ENCODE assay signal across 9 cellular contexts in the genomic region with DNA sequence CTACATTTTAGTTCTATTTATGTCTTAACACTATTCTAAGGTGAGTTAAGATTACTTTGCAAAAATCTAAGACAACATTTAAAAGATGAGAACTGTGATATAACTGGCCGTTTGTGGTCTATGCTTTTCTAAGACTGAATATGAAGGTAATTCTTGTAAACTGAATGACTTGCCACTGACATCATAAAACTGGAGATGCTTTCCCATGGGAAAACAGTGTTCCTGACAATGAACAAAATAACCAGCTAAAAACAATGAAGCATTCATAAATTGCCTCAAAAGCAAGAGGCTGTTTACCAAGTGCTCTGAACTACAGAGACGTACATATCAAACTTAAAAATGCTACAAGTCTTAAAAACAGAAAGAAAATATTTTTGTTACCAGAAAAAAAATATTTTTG. TPM values are rescaled to one million over a fixed set of nuclear protein-coding genes. Genes with fewer than 3 reads are reported as not detected.
DNase-seq lines count a peak whose midpoint lies in the region; ATAC-seq and TF ChIP-seq lines count a peak whose summit lies in the region.
"Had no signal": no experiment of that assay in that cellular context is flagged by ENCODE, and none has a peak within 500 bp of the region (broad histone marks: within the 10 kb centered on the region; RNA-seq: fewer than 3 reads in every experiment).

No MANE protein-coding gene starts in this region.

- H3K9me3 Mint-ChIP-seq in GM23338 = no peaks in the 10 kb centered on the region
- H3K9me3 Mint-ChIP-seq in WTC11 = no peaks in the 10 kb centered on the region
- peaks cover 15% of the 10 kb centered on the region for H3K9me3 Mint-ChIP-seq in glutamatergic neuron (ENCODE audit: unreplicated experiment)
- no peaks in the 10 kb centered on the region for H3K9me3 Mint-ChIP-seq in activated CD8-positive, alpha-beta T cell treated with anti-CD3 and anti-CD28 coated beads for 36 hours

- no peak for DNase-seq in GM23338 (ENCODE audit: low spot score)
- DNase-seq in WTC11 (ENCODE audit: low spot score) = no peak
- DNase-seq in glutamatergic neuron = no peak
- DNase-seq in CD1c-positive myeloid dendritic cell (ENCODE audit: extremely low spot score) = no peak
- no peak for DNase-seq in activated CD8-positive, alpha-beta T cell treated with anti-CD3 and anti-CD28 coated beads for 36 hours
- DNase-seq in AML-193 (lab: John Stamatoyannopoulos, UW) = no peak
- DNase-seq: activated CD8-positive, alpha-beta memory T cell treated with anti-CD3 and anti-CD28 coated beads for 24 hours had no signal

- peaks cover 5% of the 10 kb centered on the region for H3K27me3 Mint-ChIP-seq in GM23338 (ENCODE audit: insufficient read depth, low read depth, poor library complexity)
- no peaks in the 10 kb centered on the region for H3K27me3 Mint-ChIP-seq in WTC11 (ENCODE audit: low read depth)
- H3K27me3 Mint-ChIP-seq in glutamatergic neuron (ENCODE audit: unreplicated experiment) = peaks cover 4% of the 10 kb centered on the region
- H3K27me3 Mint-ChIP-seq in activated CD8-positive, alpha-beta T cell treated with anti-CD3 and anti-CD28 coated beads for 36 hours = no peaks in the 10 kb centered on the region

- peak overlapping the region; percentile 27 for H3K4me2 ChIP-seq in GM23338

- H3F3A ChIP-seq in GM23338 (replicated peaks; ENCODE audit: low read depth) = no peaks in the 10 kb centered on the region

- no peak for ATAC-seq in GM23338
- ATAC-seq in WTC11 = no peak
- ATAC-seq in activated CD8-positive, alpha-beta T cell treated with anti-CD3 and anti-CD28 coated beads for 36 hours = no peak
- ATAC-seq in GM19328 (IDR thresholded peaks at IDR 0.05; ENCODE audit: unreplicated experiment) = no peak

- no peaks in the 10 kb centered on the region for H3K9me2 ChIP-seq in GM23338 (ENCODE audit: insufficient read depth)

- H3K4me1 ChIP-seq in GM23338 (ENCODE audit: insufficient read depth) = peaks cover 84% of the 10 kb centered on the region

- peaks cover 100% of the 10 kb centered on the region for H3K79me2 ChIP-seq in GM23338 (replicated peaks; ENCODE audit: insufficient read depth)

- POLR2A ChIA-PET in WTC11 (lab: Charles Lee) = no interaction called here
- POLR2A ChIA-PET in activated CD8-positive, alpha-beta T cell treated with anti-CD3 and anti-CD28 coated beads for 36 hours (lab: Charles Lee) = no interaction called here

- H3K4me3 Mint-ChIP-seq in GM23338 (no peak overlapping the region), WTC11 (no peak overlapping the region), glutamatergic neuron (ENCODE audit: unreplicated experiment) (peak overlapping the region; percentile 8)
- H3K4me3 Mint-ChIP-seq in activated CD8-positive, alpha-beta T cell treated with anti-CD3 and anti-CD28 coated beads for 36 hours = no peak overlapping the region

- H3K27me3 ChIP-seq in GM23338 (ENCODE audit: insufficient read depth) = no peaks in the 10 kb centered on the region

- CTCF ChIA-PET in WTC11 (lab: Charles Lee) = no interaction called here
- CTCF ChIA-PET in activated CD8-positive, alpha-beta T cell treated with anti-CD3 and anti-CD28 coated beads for 36 hours (lab: Charles Lee) = no interaction called here

- no peaks in the 10 kb centered on the region for H3K36me3 ChIP-seq in GM23338 (ENCODE audit: insufficient read depth)

- H4K20me1 ChIP-seq in GM23338 (replicated peaks; ENCODE audit: insufficient read depth) = peaks cover 20% of the 10 kb centered on the region

- intact Hi-C loops in activated CD8-positive, alpha-beta T cell treated with anti-CD3 and anti-CD28 coated beads for 36 hours (cut with micrococcal nuclease) = no loop called here

- no peak overlapping the region for H3K4me3 ChIP-seq in GM23338
- no peak overlapping the region for H3K4me3 ChIP-seq in skin epidermis

- no peak overlapping the region for H2AFZ ChIP-seq in GM23338

- H3K36me3 Mint-ChIP-seq in GM23338 (ENCODE audit: low read depth) (peaks cover 11% of the 10 kb centered on the region), WTC11 (peaks cover 11% of the 10 kb centered on the region), glutamatergic neuron (ENCODE audit: unreplicated experiment) (no peaks in the 10 kb centered on the region)
- H3K36me3 Mint-ChIP-seq in activated CD8-positive, alpha-beta T cell treated with anti-CD3 and anti-CD28 coated beads for 36 hours (ENCODE audit: low read depth) = no peaks in the 10 kb centered on the region

- H3K27ac ChIP-seq in GM23338 (ENCODE audit: low read depth) (peak overlapping the region; percentile 77), skin epidermis (peak overlapping the region in 15 of 21 experiments; percentile 25 to 66 (median 53))

- no peak for TF ChIP-seq CTCF in GM23338 (conservative IDR thresholded peaks at IDR 0.05; ENCODE audit: low read depth in 2 of 2)
- TF ChIP-seq CTCF in WTC11 (IDR thresholded peaks at IDR 0.05) = no peak
- TF ChIP-seq CTCF in glutamatergic neuron (IDR thresholded peaks at IDR 0.05; ENCODE audit: partially characterized antibody, unreplicated experiment) = no peak
- TF ChIP-seq CTCF in activated CD8-positive, alpha-beta T cell treated with anti-CD3 and anti-CD28 coated beads for 36 hours (IDR thresholded peaks at IDR 0.05) = no peak

- H3K27ac Mint-ChIP-seq in GM23338 (peak overlapping the region; percentile 84; the same call in 1 of the 2 replicates), WTC11 (peak overlapping the region; percentile 91), glutamatergic neuron (ENCODE audit: unreplicated experiment) (peak overlapping the region; percentile 39)
- no peak overlapping the region for H3K27ac Mint-ChIP-seq in activated CD8-positive, alpha-beta T cell treated with anti-CD3 and anti-CD28 coated beads for 36 hours

- H3K4me1 Mint-ChIP-seq in GM23338 = peaks cover 82% of the 10 kb centered on the region
- peaks cover 91% of the 10 kb centered on the region for H3K4me1 Mint-ChIP-seq in WTC11
- peaks cover 42% of the 10 kb centered on the region for H3K4me1 Mint-ChIP-seq in glutamatergic neuron (ENCODE audit: low read depth, unreplicated experiment)
- H3K4me1 Mint-ChIP-seq in activated CD8-positive, alpha-beta T cell treated with anti-CD3 and anti-CD28 coated beads for 36 hours (ENCODE audit: low read depth) = peaks cover 12% of the 10 kb centered on the region

TF ChIP-seq in GM23338, 12 proteins besides CTCF, POLR2A, EP300 and RAD21 (continues in another document):
- TF ChIP-seq ZNF114 (CRISPR knock-in tag; IDR thresholded peaks at IDR 0.05) (no peak), JUNB (IDR thresholded peaks at IDR 0.05; ENCODE audit: unreplicated experiment) (no peak), STAT1 (IDR thresholded peaks at IDR 0.05; ENCODE audit: unreplicated experiment) (no peak), CREB1 (CRISPR knock-in tag; IDR thresholded peaks at IDR 0.05; ENCODE audit: low read depth) (no peak)

TF ChIP-seq in WTC11, 78 proteins besides CTCF, POLR2A, EP300 and RAD21:
- no peak for TF ChIP-seq ZNF416 (CRISPR knock-in tag; IDR thresholded peaks at IDR 0.05)
- no peak for TF ChIP-seq SMAD4 (CRISPR knock-in tag; IDR thresholded peaks at IDR 0.05)
- TF ChIP-seq, protein P1, sequence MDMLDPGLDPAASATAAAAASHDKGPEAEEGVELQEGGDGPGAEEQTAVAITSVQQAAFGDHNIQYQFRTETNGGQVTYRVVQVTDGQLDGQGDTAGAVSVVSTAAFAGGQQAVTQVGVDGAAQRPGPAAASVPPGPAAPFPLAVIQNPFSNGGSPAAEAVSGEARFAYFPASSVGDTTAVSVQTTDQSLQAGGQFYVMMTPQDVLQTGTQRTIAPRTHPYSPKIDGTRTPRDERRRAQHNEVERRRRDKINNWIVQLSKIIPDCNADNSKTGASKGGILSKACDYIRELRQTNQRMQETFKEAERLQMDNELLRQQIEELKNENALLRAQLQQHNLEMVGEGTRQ (CRISPR knock-in tag; IDR thresholded peaks at IDR 0.05) = no peak
- TF ChIP-seq ZNF671 (CRISPR knock-in tag; IDR thresholded peaks at IDR 0.05) = no peak
- TF ChIP-seq, protein P2, sequence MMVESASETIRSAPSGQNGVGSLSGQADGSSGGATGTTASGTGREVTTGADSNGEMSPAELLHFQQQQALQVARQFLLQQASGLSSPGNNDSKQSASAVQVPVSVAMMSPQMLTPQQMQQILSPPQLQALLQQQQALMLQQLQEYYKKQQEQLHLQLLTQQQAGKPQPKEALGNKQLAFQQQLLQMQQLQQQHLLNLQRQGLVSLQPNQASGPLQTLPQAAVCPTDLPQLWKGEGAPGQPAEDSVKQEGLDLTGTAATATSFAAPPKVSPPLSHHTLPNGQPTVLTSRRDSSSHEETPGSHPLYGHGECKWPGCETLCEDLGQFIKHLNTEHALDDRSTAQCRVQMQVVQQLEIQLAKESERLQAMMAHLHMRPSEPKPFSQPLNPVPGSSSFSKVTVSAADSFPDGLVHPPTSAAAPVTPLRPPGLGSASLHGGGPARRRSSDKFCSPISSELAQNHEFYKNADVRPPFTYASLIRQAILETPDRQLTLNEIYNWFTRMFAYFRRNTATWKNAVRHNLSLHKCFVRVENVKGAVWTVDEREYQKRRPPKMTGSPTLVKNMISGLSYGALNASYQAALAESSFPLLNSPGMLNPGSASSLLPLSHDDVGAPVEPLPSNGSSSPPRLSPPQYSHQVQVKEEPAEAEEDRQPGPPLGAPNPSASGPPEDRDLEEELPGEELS (CRISPR knock-in tag; IDR thresholded peaks at IDR 0.05) = no peak
- no peak for TF ChIP-seq TEAD4 (CRISPR knock-in tag; IDR thresholded peaks at IDR 0.05)

RNA-seq across cellular contexts. Expression of gene APP, which starts 54.7 kb away (rescaled TPM):
- 383 and 444 TPM in 2 replicates for total RNA-seq in GM23338 (2014; rRNA removed; shearing (Covaris generic))
- polyA plus RNA-seq in GM23338 (2016; fragmentation: Nextera tagmentation; extraction: Ambion mirVana) = 59.8 and 69.4 TPM in 2 replicates
- total RNA-seq in WTC11 (2021) = 560 to 657 TPM (median 656 TPM) in 3 replicates
- 735 TPM for total RNA-seq in glutamatergic neuron (ENCODE audit: unreplicated experiment)
- total RNA-seq in activated CD8-positive, alpha-beta T cell treated with anti-CD3 and anti-CD28 coated beads for 36 hours = 10 to 100 TPM; 39.3 to 39.4 TPM
